In genomic region chr14:69876848-69877306, GRCh38 we compare ENCODE assay signal across 31 cellular contexts. TPM values are rescaled to one million over a fixed set of nuclear protein-coding genes. Genes with fewer than 3 reads are reported as not detected.
DNase-seq lines count a peak whose midpoint lies in the region; ATAC-seq, FAIRE-seq and TF ChIP-seq lines count a peak whose summit lies in the region.
"Had no signal": no experiment of that assay in that cellular context is flagged by ENCODE, and none has a peak within 500 bp of the region (broad histone marks: within the 10 kb centered on the region; RNA-seq: fewer than 3 reads in every experiment).

No MANE protein-coding gene starts in this region.

- H3K4me1 Mint-ChIP-seq in activated CD4-positive, alpha-beta T cell treated with anti-CD3 and anti-CD28 coated beads for 36 hours, result no peaks in the 10 kb centered on the region
- H3K4me1 Mint-ChIP-seq: activated T-helper 17 cell treated with anti-CD3 and anti-CD28 coated beads, Interleukin-2, amount 50 U/mL, for 72 hours; stimulated activated naive CD8-positive, alpha-beta T cell treated with anti-CD3 and anti-CD28 coated beads, Interleukin-15, amount 100 ng/mL, for 72 hours had no signal

- CTCF ChIA-PET in HepG2 (lab: Yijun Ruan, JAX; ENCODE audit: low intra/inter-chr PET ratio, low total read pairs), result no interaction called here
- CTCF ChIA-PET in activated CD4-positive, alpha-beta T cell treated with anti-CD3 and anti-CD28 coated beads for 36 hours (lab: Charles Lee), result interaction anchor here (0.6 to 1.9 kb wide), 4 partner anchors 10 to 816 kb away, joined by 3 to 6 read pairs (median 4); no protein-coding TSS in a partner anchor

- H3K4me3 Mint-ChIP-seq in activated CD4-positive, alpha-beta T cell treated with anti-CD3 and anti-CD28 coated beads for 36 hours, result no peak overlapping the region
- H3K4me3 Mint-ChIP-seq: activated T-helper 17 cell treated with anti-CD3 and anti-CD28 coated beads, Interleukin-2, amount 50 U/mL, for 72 hours; CD4-positive, alpha-beta T cell; GM23338; stimulated activated naive CD8-positive, alpha-beta T cell treated with anti-CD3 and anti-CD28 coated beads, Interleukin-15, amount 100 ng/mL, for 72 hours had no signal

- in situ Hi-C loops in HepG2 (cut with HindIII; ENCODE audit: extremely low pct_ligation_motif_present, low pct_unique_long_range_greater_than_20kb), result no loop called here

- BruUV-seq in HepG2 (replicated peaks; lab: Mats Ljungman, UMichigan), result no TSS peak

- no peak for TF ChIP-seq RAD21 in HepG2 (CRISPR knock-in tag; IDR thresholded peaks at IDR 0.05)

- H3K27me3 Mint-ChIP-seq in activated CD4-positive, alpha-beta T cell treated with anti-CD3 and anti-CD28 coated beads for 36 hours, result peaks cover 44% of the 10 kb centered on the region

- peaks cover 24% of the 10 kb centered on the region for H3K79me2 ChIP-seq in HepG2 (ENCODE audit: insufficient read depth, low read length)

- H3K4me3 ChIP-seq in HepG2 (replicated peaks in 1 of 3; ENCODE audit: insufficient read depth in 1 of 3, low read depth in 2 of 3, low read length in 3 of 3), result peak overlapping the region in 1 of 3 experiments; percentile 41; a peak in 2 of 6 replicates
- H3K4me3 ChIP-seq in thyroid gland (replicated peaks in 1 of 3), result no peak overlapping the region
- H3K4me3 ChIP-seq: ascending aorta, GM23338, heart left ventricle, mucosa of descending colon, sigmoid colon, tibial nerve had no signal

- peak overlapping the region; percentile 75 for H3K4me2 ChIP-seq in HepG2 (ENCODE audit: low read depth, low read length)
- H3K4me2 ChIP-seq: GM23338, KMS-11 had no signal

- H3K4me1 ChIP-seq in HepG2 (ENCODE audit: insufficient read depth, low read length) (peaks cover 69% of the 10 kb centered on the region), thyroid gland (peaks cover 0 to 19% of the 10 kb centered on the region in 2 donors)
- H3K4me1 ChIP-seq: ascending aorta had no signal

- H3K27ac ChIP-seq in HepG2 (ENCODE audit: extremely low read length, insufficient read depth, low read length) (peak overlapping the region; percentile 9), thyroid gland (peak overlapping the region in 1 of 3 donors; percentile 3)
- H3K27ac ChIP-seq: 22Rv1, ascending aorta, heart left ventricle, KMS-11, sigmoid colon, tibial nerve had no signal

- DNase-seq in DMS153 (lab: John Stamatoyannopoulos, UW) (peak; percentile 48), DMS153 treated with DMSO at 0.1 percent for 48 hours (lab: John Stamatoyannopoulos, UW; ENCODE audit: unreplicated experiment) (no peak), SHP77 (lab: John Stamatoyannopoulos, UW) (peak; percentile 58 to 67), HepG2 (ENCODE audit: low spot score) (peak; percentile 72), thyroid gland (peak; percentile 17 to 19), HT-29 (ENCODE audit: low spot score) (no peak)
- DNase-seq in activated CD4-positive, alpha-beta T cell treated with anti-CD3 and anti-CD28 coated beads for 36 hours, result no peak
- DNase-seq: activated CD4-positive, alpha-beta T cell treated with anti-CD3 and anti-CD28 coated beads, Interleukin-2, amount 50 U/mL, for 48 hours; activated CD4-positive, CD25-positive, alpha-beta regulatory T cell; activated CD8-positive, alpha-beta memory T cell treated with anti-CD3 and anti-CD28 coated beads, Interleukin-2, amount 50 U/mL, for 4 hours; CD4-positive, alpha-beta T cell; central memory CD4-positive, alpha-beta T cell; DMS 273 treated with DMSO at 0.1 percent for 48 hours; GDM1; heart left ventricle; left colon; mucosa of descending colon; NCI-H1436 treated with DMSO at 0.1 percent for 48 hours; NCI-H2227 treated with DMSO at 0.1 percent for 48 hours; sigmoid colon; stimulated activated naive CD8-positive, alpha-beta T cell treated with anti-CD3 and anti-CD28 coated beads, Interleukin-15, amount 100 ng/mL, for 72 hours had no signal

- no peak for TF ChIP-seq POLR2A in HepG2 (IDR thresholded peaks at IDR 0.05; ENCODE audit: insufficient read depth in 1 of 2, low read depth in 2 of 2, low read length in 2 of 2)
- TF ChIP-seq POLR2A in thyroid gland (IDR thresholded peaks at IDR 0.05), result no peak

- intact Hi-C loops in HepG2 (cut with micrococcal nuclease; ENCODE audit: unreplicated experiment) (loop anchor here (2.0 kb wide), 2 partner anchors 60 to 136 kb away; no protein-coding TSS in a partner anchor), thyroid gland (cut with DNase I) (loop anchor here (5.0 kb wide), 1 partner anchor 140 kb away; no protein-coding TSS in a partner anchor)
- intact Hi-C loops in activated CD4-positive, alpha-beta T cell treated with anti-CD3 and anti-CD28 coated beads for 36 hours (cut with DNase I, micrococcal nuclease), result loop anchor here in 1 of 2 experiments (5.0 kb wide), 1 partner anchor 150 kb away; no protein-coding TSS in a partner anchor

- no peaks in the 10 kb centered on the region; a peak in 1 of 5 replicates for H3K27me3 ChIP-seq in HepG2 (ENCODE audit: control insufficient read depth in 1 of 2, insufficient read depth in 2 of 2, low read length in 2 of 2)
- no peaks in the 10 kb centered on the region for H3K27me3 ChIP-seq in thyroid gland
- H3K27me3 ChIP-seq: ascending aorta had no signal

- POLR2A ChIA-PET in HepG2 (lab: Yijun Ruan, JAX), result interaction anchor here (1.0 to 4.1 kb wide), 9 partner anchors 11 to 151 kb away, joined by 3 to 148 read pairs (median 3); partner anchors contain the start of gene SRSF5
- POLR2A ChIA-PET in activated CD4-positive, alpha-beta T cell treated with anti-CD3 and anti-CD28 coated beads for 36 hours (lab: Charles Lee), result no interaction called here

- no peak overlapping the region for H3K27ac Mint-ChIP-seq in activated CD4-positive, alpha-beta T cell treated with anti-CD3 and anti-CD28 coated beads for 36 hours
- H3K27ac Mint-ChIP-seq: activated naive CD4-positive, alpha-beta T cell treated with anti-CD3 and anti-CD28 coated beads, Interleukin-2, amount 50 U/mL, for 72 hours; activated T-helper 17 cell treated with anti-CD3 and anti-CD28 coated beads, Interleukin-2, amount 50 U/mL, for 72 hours; CD4-positive, alpha-beta T cell; GM23338; nephron; stimulated activated naive CD8-positive, alpha-beta T cell treated with anti-CD3 and anti-CD28 coated beads, Interleukin-15, amount 100 ng/mL, for 72 hours had no signal

- H3K9me3 Mint-ChIP-seq in activated CD4-positive, alpha-beta T cell treated with anti-CD3 and anti-CD28 coated beads for 36 hours (ENCODE audit: low read depth), result no peaks in the 10 kb centered on the region
- H3K9me3 Mint-ChIP-seq: activated naive CD4-positive, alpha-beta T cell treated with anti-CD3 and anti-CD28 coated beads, Interleukin-2, amount 50 U/mL, for 72 hours; activated T-helper 17 cell treated with anti-CD3 and anti-CD28 coated beads, Interleukin-2, amount 50 U/mL, for 72 hours; CD4-positive, alpha-beta T cell; GM23338; nephron; stimulated activated naive CD8-positive, alpha-beta T cell treated with anti-CD3 and anti-CD28 coated beads, Interleukin-15, amount 100 ng/mL, for 72 hours had no signal

- TF ChIP-seq EP300 in HepG2 (IDR thresholded peaks at IDR 0.05; ENCODE audit: low read depth in 2 of 2, low read length in 2 of 2) (no peak), HepG2 (CRISPR knock-in tag; IDR thresholded peaks at IDR 0.05; ENCODE audit: borderline replicate concordance) (no peak)

- peak; percentile 15; the same call in 1 of the 2 replicates for TF ChIP-seq CTCF in HepG2 (CRISPR knock-in tag; IDR thresholded peaks at IDR 0.05)
- TF ChIP-seq CTCF in thyroid gland (IDR thresholded peaks at IDR 0.05), result no peak

- H3K36me3 Mint-ChIP-seq in activated CD4-positive, alpha-beta T cell treated with anti-CD3 and anti-CD28 coated beads for 36 hours (ENCODE audit: low read depth), result no peaks in the 10 kb centered on the region
- H3K36me3 Mint-ChIP-seq: activated naive CD4-positive, alpha-beta T cell treated with anti-CD3 and anti-CD28 coated beads, Interleukin-2, amount 50 U/mL, for 72 hours had no signal

- H2AFZ ChIP-seq in HepG2 (ENCODE audit: low read length), result no peak overlapping the region
- H2AFZ ChIP-seq: GM23338 had no signal

- H3K9me3 ChIP-seq in HepG2 (ENCODE audit: low read length) (no peaks in the 10 kb centered on the region), thyroid gland (no peaks in the 10 kb centered on the region)
- H3K9me3 ChIP-seq: ascending aorta, mucosa of descending colon, sigmoid colon had no signal

- H3K9ac ChIP-seq in HepG2 (ENCODE audit: insufficient read depth, low read depth, low read length), result no peak overlapping the region; the same call in 1 of the 2 replicates
- H3K9ac ChIP-seq: KMS-11 had no signal

- FAIRE-seq in HepG2 (lab: Jason Lieb, UNC), result peak; percentile 65
- FAIRE-seq: GM18507 had no signal

- WGBS in HepG2 (ENCODE audit: low lambda C conversion rate), result 13% methylated on average over 2 of the region's 3 CpGs
- WGBS in thyroid gland, 2 donors, result 50 to 69% methylated on average over 1 to 3 of the region's 3 CpGs

- H4K20me1 ChIP-seq in HepG2 (ENCODE audit: insufficient read depth, low read length), result no peaks in the 10 kb centered on the region; the same call in 1 of the 2 replicates

- ATAC-seq in HepG2 (peak; percentile 46), GM21528 (IDR thresholded peaks at IDR 0.05; ENCODE audit: low FRiP score, unreplicated experiment) (no peak)
- no peak for ATAC-seq in activated CD4-positive, alpha-beta T cell treated with anti-CD3 and anti-CD28 coated beads for 36 hours
- ATAC-seq: activated T-helper 17 cell treated with anti-CD3 and anti-CD28 coated beads, Interleukin-2, amount 50 U/mL, for 72 hours; stimulated activated naive CD8-positive, alpha-beta T cell treated with anti-CD3 and anti-CD28 coated beads, Interleukin-15, amount 100 ng/mL, for 72 hours had no signal

- H3K36me3 ChIP-seq in HepG2 (replicated peaks in 1 of 2; ENCODE audit: control insufficient read depth in 1 of 2, insufficient read depth in 2 of 2, low read length in 2 of 2) (no peaks in the 10 kb centered on the region), thyroid gland (no peaks in the 10 kb centered on the region)
- H3K36me3 ChIP-seq: ascending aorta, heart left ventricle, sigmoid colon, tibial nerve had no signal

RNA-seq across cellular contexts. Expression of gene SMOC1, which starts 2.3 kb away (rescaled TPM):
- total RNA-seq in HepG2 (2016; rRNA removed; fragmentation: Illumina TruSeq; extraction: Trizol) (7.3 and 17.8 TPM in 2 replicates), thyroid gland (1 to 10 TPM; 3.4 to 7.3 (median 3.7) TPM)
- total RNA-seq in HepG2 (2016; cell fraction: cytosol; rRNA removed; fragmentation: Illumina TruSeq; extraction: Trizol; ENCODE audit: low read depth), result 9.0 and 10.2 TPM in 2 replicates
- 6.2 and 18.0 TPM in 2 replicates for total RNA-seq in HepG2 (2016; cell fraction: insoluble cytoplasmic fraction; rRNA removed; fragmentation: Illumina TruSeq; extraction: Trizol)
- 6.9 and 8.3 TPM in 2 replicates for total RNA-seq in HepG2 (2016; cell fraction: membrane; rRNA removed; fragmentation: Illumina TruSeq; extraction: Trizol)
- 20.7 and 28.1 TPM in 2 replicates for total RNA-seq in HepG2 (2016; cell fraction: nucleus; rRNA removed; fragmentation: Illumina TruSeq; extraction: Trizol)
- polyA plus RNA-seq in HepG2 (2011; rRNA removed), result 35.6 and 42.1 TPM in 2 replicates
- 32.2 and 39.1 TPM in 2 replicates for polyA plus RNA-seq in HepG2 (2011; cell fraction: cytosol; rRNA removed)
- 47.2 and 50.5 TPM in 2 replicates for polyA plus RNA-seq in HepG2 (2011; cell fraction: nucleus; rRNA removed)
- 31.2 and 40.4 TPM in 2 replicates for polyA plus RNA-seq in HepG2 (2012)
- 2.0 and 2.9 TPM in 2 replicates for polyA plus RNA-seq in HepG2 (2016; cell fraction: cytosol; fragmentation: Illumina TruSeq; extraction: Trizol; ENCODE audit: low read depth)
- polyA plus RNA-seq in HepG2 (2016; cell fraction: insoluble cytoplasmic fraction; fragmentation: Illumina TruSeq; extraction: Trizol; ENCODE audit: low read depth), result 11.7 and 14.0 TPM in 2 replicates
- 3.9 TPM in 2 replicates for polyA plus RNA-seq in HepG2 (2016; cell fraction: membrane; fragmentation: Illumina TruSeq; extraction: Trizol; ENCODE audit: low read depth)
- 47.9 and 54.1 TPM in 2 replicates for polyA plus RNA-seq in HepG2 (2016; cell fraction: nucleus; fragmentation: Illumina TruSeq; extraction: Trizol; ENCODE audit: insufficient read depth, low read depth)
- 31.7 and 106 TPM in 2 replicates for polyA minus RNA-seq in HepG2 (2011; rRNA and poly(A)+ RNA removed; ENCODE audit: low replicate concordance)
- 26.9 and 29.0 TPM in 2 replicates for polyA minus RNA-seq in HepG2 (2011; cell fraction: cytosol; rRNA and poly(A)+ RNA removed)
- polyA minus RNA-seq in HepG2 (2011; cell fraction: nucleus; rRNA and poly(A)+ RNA removed), result 31.0 and 31.3 TPM in 2 replicates
- not detected for total RNA-seq in activated CD4-positive, alpha-beta T cell treated with anti-CD3 and anti-CD28 coated beads for 36 hours
- total RNA-seq in HT-29 (2014; rRNA removed; shearing (Covaris generic)), result not detected in 2 replicates
- total RNA-seq: activated naive CD4-positive, alpha-beta T cell treated with anti-CD3 and anti-CD28 coated beads, Interleukin-2, amount 50 U/mL, for 72 hours; activated T-helper 17 cell treated with anti-CD3 and anti-CD28 coated beads, Interleukin-2, amount 50 U/mL, for 72 hours; CD4-positive, alpha-beta T cell had no signal

Comparison
In these comparisons a context has a peak if more than half of its experiments do, and no peak if none do; other contexts are left out.
1. DNase-seq: peak in DMS153 (single experiment), SHP77 (2 of 2), HepG2 (single experiment) and thyroid gland (2 of 2); none in DMS153 treated with DMSO at 0.1 percent for 48 hours (single experiment), activated CD4-positive, alpha-beta T cell treated with anti-CD3 and anti-CD28 coated beads for 36 hours (single experiment) and HT-29 (single experiment).